In the genomic region with DNA sequence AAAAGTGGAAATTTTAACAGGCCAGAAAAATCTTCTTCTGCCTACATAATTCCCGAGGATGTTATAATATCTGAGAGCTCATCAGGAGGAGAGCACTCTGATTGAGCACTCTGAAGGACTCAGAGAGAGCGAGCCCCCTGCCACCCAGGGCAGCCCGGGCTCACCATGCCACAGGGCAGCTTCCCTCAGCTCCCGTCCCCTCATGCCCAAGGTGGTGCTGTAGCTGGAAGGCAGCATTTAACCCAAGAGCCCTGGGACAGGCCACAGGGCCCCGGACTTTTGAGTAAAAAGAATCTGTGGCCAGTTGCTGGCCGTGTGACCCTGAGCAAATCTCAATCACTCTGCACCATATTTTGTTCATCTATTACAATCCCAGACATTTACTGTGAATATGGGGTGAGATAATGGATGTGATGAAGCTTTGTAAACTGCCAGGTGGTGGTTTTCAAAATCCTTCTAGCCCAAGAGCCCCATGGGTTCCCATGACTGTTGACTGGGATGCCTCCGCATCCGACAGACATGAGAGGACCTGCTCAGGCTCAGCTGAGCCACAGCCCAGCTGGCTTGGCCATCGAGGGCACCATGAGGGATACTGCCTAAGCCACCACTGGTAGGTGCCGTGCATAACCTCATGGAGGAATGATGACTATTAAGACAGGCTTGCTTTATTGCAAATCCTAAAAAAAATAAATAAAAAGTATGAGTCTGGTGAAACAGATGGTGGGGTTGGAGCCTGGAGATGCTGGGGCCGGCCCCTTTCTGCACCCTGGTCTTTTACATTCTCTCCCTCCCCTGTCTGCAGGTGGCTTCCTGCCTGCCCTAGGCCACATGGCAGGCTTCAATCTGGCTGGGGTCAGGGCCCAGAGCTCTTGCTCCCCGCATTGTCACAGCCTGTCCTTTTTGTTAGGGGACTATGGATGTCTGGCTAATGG, we compare ENCODE assay signal across 2 cellular contexts.
TF ChIP-seq lines count a peak whose summit lies in the region.

No MANE protein-coding gene starts in this region.

TF ChIP-seq in GM23338, 12 proteins besides CTCF, POLR2A, EP300 and RAD21 (continues in another document):
- TF ChIP-seq POLR2AphosphoS5 (IDR thresholded peaks at IDR 0.05; ENCODE audit: low read depth) (no peak), ZNF114 (CRISPR knock-in tag; IDR thresholded peaks at IDR 0.05) (no peak), NANOG (IDR thresholded peaks at IDR 0.05; ENCODE audit: borderline replicate concordance) (no peak), JUNB (IDR thresholded peaks at IDR 0.05; ENCODE audit: unreplicated experiment) (no peak), EZH2 (IDR thresholded peaks at IDR 0.05; ENCODE audit: low read depth, unreplicated experiment) (no peak), EZH2phosphoT487 (IDR thresholded peaks at IDR 0.05; ENCODE audit: unreplicated experiment) (no peak)
- TF ChIP-seq, protein P1, sequence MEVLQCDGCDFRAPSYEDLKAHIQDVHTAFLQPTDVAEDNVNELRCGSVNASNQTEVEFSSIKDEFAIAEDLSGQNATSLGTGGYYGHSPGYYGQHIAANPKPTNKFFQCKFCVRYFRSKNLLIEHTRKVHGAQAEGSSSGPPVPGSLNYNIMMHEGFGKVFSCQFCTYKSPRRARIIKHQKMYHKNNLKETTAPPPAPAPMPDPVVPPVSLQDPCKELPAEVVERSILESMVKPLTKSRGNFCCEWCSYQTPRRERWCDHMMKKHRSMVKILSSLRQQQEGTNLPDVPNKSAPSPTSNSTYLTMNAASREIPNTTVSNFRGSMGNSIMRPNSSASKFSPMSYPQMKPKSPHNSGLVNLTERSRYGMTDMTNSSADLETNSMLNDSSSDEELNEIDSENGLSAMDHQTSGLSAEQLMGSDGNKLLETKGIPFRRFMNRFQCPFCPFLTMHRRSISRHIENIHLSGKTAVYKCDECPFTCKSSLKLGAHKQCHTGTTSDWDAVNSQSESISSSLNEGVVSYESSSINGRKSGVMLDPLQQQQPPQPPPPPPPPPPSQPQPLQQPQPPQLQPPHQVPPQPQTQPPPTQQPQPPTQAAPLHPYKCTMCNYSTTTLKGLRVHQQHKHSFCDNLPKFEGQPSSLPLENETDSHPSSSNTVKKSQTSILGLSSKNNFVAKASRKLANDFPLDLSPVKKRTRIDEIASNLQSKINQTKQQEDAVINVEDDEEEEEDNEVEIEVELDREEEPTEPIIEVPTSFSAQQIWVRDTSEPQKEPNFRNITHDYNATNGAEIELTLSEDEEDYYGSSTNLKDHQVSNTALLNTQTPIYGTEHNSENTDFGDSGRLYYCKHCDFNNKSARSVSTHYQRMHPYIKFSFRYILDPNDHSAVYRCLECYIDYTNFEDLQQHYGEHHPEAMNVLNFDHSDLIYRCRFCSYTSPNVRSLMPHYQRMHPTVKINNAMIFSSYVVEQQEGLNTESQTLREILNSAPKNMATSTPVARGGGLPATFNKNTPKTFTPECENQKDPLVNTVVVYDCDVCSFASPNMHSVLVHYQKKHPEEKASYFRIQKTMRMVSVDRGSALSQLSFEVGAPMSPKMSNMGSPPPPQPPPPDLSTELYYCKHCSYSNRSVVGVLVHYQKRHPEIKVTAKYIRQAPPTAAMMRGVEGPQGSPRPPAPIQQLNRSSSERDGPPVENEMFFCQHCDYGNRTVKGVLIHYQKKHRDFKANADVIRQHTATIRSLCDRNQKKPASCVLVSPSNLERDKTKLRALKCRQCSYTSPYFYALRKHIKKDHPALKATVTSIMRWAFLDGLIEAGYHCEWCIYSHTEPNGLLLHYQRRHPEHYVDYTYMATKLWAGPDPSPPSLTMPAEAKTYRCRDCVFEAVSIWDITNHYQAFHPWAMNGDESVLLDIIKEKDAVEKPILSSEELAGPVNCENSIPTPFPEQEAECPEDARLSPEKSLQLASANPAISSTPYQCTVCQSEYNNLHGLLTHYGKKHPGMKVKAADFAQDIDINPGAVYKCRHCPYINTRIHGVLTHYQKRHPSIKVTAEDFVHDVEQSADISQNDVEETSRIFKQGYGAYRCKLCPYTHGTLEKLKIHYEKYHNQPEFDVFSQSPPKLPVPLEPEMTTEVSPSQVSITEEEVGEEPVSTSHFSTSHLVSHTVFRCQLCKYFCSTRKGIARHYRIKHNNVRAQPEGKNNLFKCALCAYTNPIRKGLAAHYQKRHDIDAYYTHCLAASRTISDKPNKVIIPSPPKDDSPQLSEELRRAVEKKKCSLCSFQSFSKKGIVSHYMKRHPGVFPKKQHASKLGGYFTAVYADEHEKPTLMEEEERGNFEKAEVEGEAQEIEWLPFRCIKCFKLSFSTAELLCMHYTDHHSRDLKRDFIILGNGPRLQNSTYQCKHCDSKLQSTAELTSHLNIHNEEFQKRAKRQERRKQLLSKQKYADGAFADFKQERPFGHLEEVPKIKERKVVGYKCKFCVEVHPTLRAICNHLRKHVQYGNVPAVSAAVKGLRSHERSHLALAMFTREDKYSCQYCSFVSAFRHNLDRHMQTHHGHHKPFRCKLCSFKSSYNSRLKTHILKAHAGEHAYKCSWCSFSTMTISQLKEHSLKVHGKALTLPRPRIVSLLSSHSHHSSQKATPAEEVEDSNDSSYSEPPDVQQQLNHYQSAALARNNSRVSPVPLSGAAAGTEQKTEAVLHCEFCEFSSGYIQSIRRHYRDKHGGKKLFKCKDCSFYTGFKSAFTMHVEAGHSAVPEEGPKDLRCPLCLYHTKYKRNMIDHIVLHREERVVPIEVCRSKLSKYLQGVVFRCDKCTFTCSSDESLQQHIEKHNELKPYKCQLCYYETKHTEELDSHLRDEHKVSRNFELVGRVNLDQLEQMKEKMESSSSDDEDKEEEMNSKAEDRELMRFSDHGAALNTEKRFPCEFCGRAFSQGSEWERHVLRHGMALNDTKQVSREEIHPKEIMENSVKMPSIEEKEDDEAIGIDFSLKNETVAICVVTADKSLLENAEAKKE (CRISPR knock-in tag; IDR thresholded peaks at IDR 0.05), result no peak
- TF ChIP-seq, protein P2, sequence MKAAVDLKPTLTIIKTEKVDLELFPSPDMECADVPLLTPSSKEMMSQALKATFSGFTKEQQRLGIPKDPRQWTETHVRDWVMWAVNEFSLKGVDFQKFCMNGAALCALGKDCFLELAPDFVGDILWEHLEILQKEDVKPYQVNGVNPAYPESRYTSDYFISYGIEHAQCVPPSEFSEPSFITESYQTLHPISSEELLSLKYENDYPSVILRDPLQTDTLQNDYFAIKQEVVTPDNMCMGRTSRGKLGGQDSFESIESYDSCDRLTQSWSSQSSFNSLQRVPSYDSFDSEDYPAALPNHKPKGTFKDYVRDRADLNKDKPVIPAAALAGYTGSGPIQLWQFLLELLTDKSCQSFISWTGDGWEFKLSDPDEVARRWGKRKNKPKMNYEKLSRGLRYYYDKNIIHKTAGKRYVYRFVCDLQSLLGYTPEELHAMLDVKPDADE (IDR thresholded peaks at IDR 0.05), result no peak

TF ChIP-seq in endothelial cell of umbilical vein, 7 proteins besides CTCF, POLR2A, EP300 and RAD21:
- no peak for TF ChIP-seq JUN (IDR thresholded peaks at IDR 0.05; ENCODE audit: borderline replicate concordance, insufficient read depth, insufficient read length, low read depth)
